Comparison of ENCODE assay signal across 25 cellular contexts in genomic region chr6:18166314-18167007, GRCh38. TPM values are rescaled to one million over a fixed set of nuclear protein-coding genes. Genes with fewer than 3 reads are reported as not detected.
DNase-seq lines count a peak whose midpoint lies in the region; ATAC-seq and TF ChIP-seq lines count a peak whose summit lies in the region.
"Had no signal": no experiment of that assay in that cellular context is flagged by ENCODE, and none has a peak within 500 bp of the region (broad histone marks: within the 10 kb centered on the region; RNA-seq: fewer than 3 reads in every experiment).

No MANE protein-coding gene starts in this region.

- DNase-seq in MCF 10A (ENCODE audit: unreplicated experiment) (peak; percentile 40), mammary epithelial cell (no peak), adipocyte (ENCODE audit: low read depth) (peak; percentile 73), iris pigment epithelial cell (ENCODE audit: low read depth) (peak; percentile 58), NCI-H1436 treated with DMSO at 0.1 percent for 48 hours (lab: John Stamatoyannopoulos, UW) (no peak), hippocampal formation (lab: John Stamatoyannopoulos, UW) (no peak), putamen (ENCODE audit: low spot score) (no peak)
- DNase-seq: activated CD4-positive, alpha-beta memory T cell treated with anti-CD3 and anti-CD28 coated beads for 36 hours; activated naive CD4-positive, alpha-beta T cell; activated T-cell treated with anti-CD3 and anti-CD28 coated beads, Interleukin-2, amount 50 U/mL, for 1 hour; caudate nucleus; NCI-H1694 treated with DMSO at 0.1 percent for 48 hours; stimulated activated CD4-positive, alpha-beta T cell treated with anti-CD3 and anti-CD28 coated beads, Interleukin-2, amount 100 ng/mL, for 48 hours; stimulated activated naive CD8-positive, alpha-beta T cell treated with anti-CD3 and anti-CD28 coated beads, Interleukin-15, amount 100 ng/mL, for 72 hours; T-helper 2 cell; trophoblast cell had no signal

- no peak overlapping the region for H3K4me2 ChIP-seq in mammary epithelial cell (ENCODE audit: insufficient read depth, low read depth, low read length)
- H3K4me2 ChIP-seq: BLaER1 treated with 17β-estradiol and CSF1 and Interleukin-3, amounts not matched to agents 10 nM and 100 nM had no signal

- H3K9me3 Mint-ChIP-seq in MCF 10A (ENCODE audit: unreplicated experiment): no peaks in the 10 kb centered on the region
- H3K9me3 Mint-ChIP-seq: neural crest cell had no signal

- H3K4me1 ChIP-seq in mammary epithelial cell (ENCODE audit: insufficient read depth, low read length) (no peaks in the 10 kb centered on the region), adipocyte (ENCODE audit: control insufficient read depth, insufficient read depth, low read length) (peaks cover 13% of the 10 kb centered on the region)

- dilution Hi-C loops in mammary epithelial cell (cut with HindIII; ENCODE audit: low sequenced_read_pairs): no loop called here

- H3K4me1 Mint-ChIP-seq in MCF 10A (ENCODE audit: insufficient read depth, unreplicated experiment): peaks cover 5% of the 10 kb centered on the region
- H3K4me1 Mint-ChIP-seq: neural crest cell; stimulated activated naive CD8-positive, alpha-beta T cell treated with anti-CD3 and anti-CD28 coated beads, Interleukin-15, amount 100 ng/mL, for 72 hours; WTC11 had no signal

- H3K79me2 ChIP-seq in mammary epithelial cell (ENCODE audit: insufficient read depth, low read length): no peaks in the 10 kb centered on the region

- peaks cover 3% of the 10 kb centered on the region for H3K9me3 ChIP-seq in mammary epithelial cell (replicated peaks; ENCODE audit: insufficient read depth, low read length)
- no peaks in the 10 kb centered on the region for H3K9me3 ChIP-seq in adipocyte (ENCODE audit: control insufficient read depth, low read length)

- intact Hi-C loops in MCF 10A (cut with micrococcal nuclease) (no loop called here), mammary epithelial cell (cut with micrococcal nuclease) (no loop called here)

- in situ Hi-C loops in mammary epithelial cell (cut with MboI; ENCODE audit: low sequenced_read_pairs in 2 of 2): no loop called here

- no peak overlapping the region for H3K27ac Mint-ChIP-seq in MCF 10A (ENCODE audit: low read depth, unreplicated experiment)
- H3K27ac Mint-ChIP-seq: activated CD4-positive, alpha-beta memory T cell treated with anti-CD3 and anti-CD28 coated beads for 36 hours; progenitor cell of endocrine pancreas; stimulated activated naive CD8-positive, alpha-beta T cell treated with anti-CD3 and anti-CD28 coated beads, Interleukin-15, amount 100 ng/mL, for 72 hours; WTC11 had no signal

- ATAC-seq in GM18873 (IDR thresholded peaks at IDR 0.05; ENCODE audit: low FRiP score, unreplicated experiment): no peak
- ATAC-seq: esophagus mucosa; HepG2; Panc1; stimulated activated naive CD8-positive, alpha-beta T cell treated with anti-CD3 and anti-CD28 coated beads, Interleukin-15, amount 100 ng/mL, for 72 hours; WTC11 had no signal

- peaks cover 62% of the 10 kb centered on the region for H3K36me3 Mint-ChIP-seq in MCF 10A (ENCODE audit: insufficient read depth, unreplicated experiment)

- POLR2A ChIA-PET in MCF 10A (lab: Yijun Ruan, JAX): interaction anchor here (1.1 to 1.9 kb wide), 2 partner anchors 10 to 20 kb away, joined by 3 to 10 read pairs; no protein-coding TSS in a partner anchor

- no peak overlapping the region for H3K4me3 Mint-ChIP-seq in MCF 10A (ENCODE audit: unreplicated experiment)
- H3K4me3 Mint-ChIP-seq: activated CD4-positive, alpha-beta memory T cell treated with anti-CD3 and anti-CD28 coated beads for 36 hours; neural crest cell; stimulated activated naive CD8-positive, alpha-beta T cell treated with anti-CD3 and anti-CD28 coated beads, Interleukin-15, amount 100 ng/mL, for 72 hours; WTC11 had no signal

- no peak overlapping the region for H3K27ac ChIP-seq in mammary epithelial cell (ENCODE audit: insufficient read depth, low read depth, low read length)
- H3K27ac ChIP-seq: 22Rv1; BLaER1 treated with 17β-estradiol and CSF1 and Interleukin-3, amounts not matched to agents 10 nM and 100 nM had no signal

- no peak overlapping the region for H2AFZ ChIP-seq in mammary epithelial cell (ENCODE audit: low read depth, low read length)

- H3K36me3 ChIP-seq in mammary epithelial cell (ENCODE audit: insufficient read depth, low read length) (peaks cover 13% of the 10 kb centered on the region), adipocyte (ENCODE audit: control insufficient read depth, insufficient read depth, low read length, severe bottlenecking) (peaks cover 24% of the 10 kb centered on the region)

- H3K4me3 ChIP-seq in mammary epithelial cell (replicated peaks in 1 of 3; ENCODE audit: insufficient read depth in 1 of 3, low read depth in 2 of 3, low read length in 3 of 3) (no peak overlapping the region), adipocyte (ENCODE audit: low read length) (no peak overlapping the region)
- H3K4me3 ChIP-seq: BLaER1 treated with 17β-estradiol and CSF1 and Interleukin-3, amounts not matched to agents 10 nM and 100 nM had no signal

- BruUV-seq in MCF 10A (replicated peaks; lab: Mats Ljungman, UMichigan): no TSS peak
- no TSS peak for BruUV-seq in mammary epithelial cell (replicated peaks; lab: Mats Ljungman, UMichigan)

- CTCF ChIA-PET in MCF 10A (lab: Yijun Ruan, JAX): interaction anchor here (0.7 kb wide), 1 partner anchor 37 kb away, joined by 3 read pairs; no protein-coding TSS in a partner anchor
- CTCF ChIA-PET in mammary epithelial cell (lab: Charles Lee; ENCODE audit: low non-redundant PET): interaction anchor here (0.6 kb wide), 1 partner anchor 362 kb away, joined by 25 read pairs; no protein-coding TSS in a partner anchor

- H3K27me3 ChIP-seq in mammary epithelial cell (ENCODE audit: insufficient read depth, low read length) (no peaks in the 10 kb centered on the region), adipocyte (replicated peaks; ENCODE audit: control insufficient read depth, insufficient read depth, low read length) (no peaks in the 10 kb centered on the region)
- H3K27me3 ChIP-seq: BLaER1 treated with 17β-estradiol and CSF1 and Interleukin-3, amounts not matched to agents 10 nM and 100 nM had no signal

- no peak for TF ChIP-seq CTCF in MCF 10A (IDR thresholded peaks at IDR 0.05; ENCODE audit: unreplicated experiment)
- TF ChIP-seq CTCF in mammary epithelial cell (conservative IDR thresholded peaks at IDR 0.05 in 1 of 2, IDR thresholded peaks at IDR 0.05 in 1 of 2; ENCODE audit: extremely low read depth in 1 of 2, insufficient read depth in 1 of 2, low read depth in 1 of 2, low read length in 2 of 2): no peak

- no peaks in the 10 kb centered on the region for H4K20me1 ChIP-seq in mammary epithelial cell (ENCODE audit: insufficient read depth, low read length)
- H4K20me1 ChIP-seq: BLaER1 treated with 17β-estradiol and CSF1 and Interleukin-3, amounts not matched to agents 10 nM and 100 nM had no signal

- H3K9ac ChIP-seq in mammary epithelial cell (ENCODE audit: insufficient read depth, low read length): no peak overlapping the region
- no peak overlapping the region for H3K9ac ChIP-seq in adipocyte (ENCODE audit: low read length)
- H3K9ac ChIP-seq: BLaER1 treated with 17β-estradiol and CSF1 and Interleukin-3, amounts not matched to agents 10 nM and 100 nM had no signal

- H3K27me3 Mint-ChIP-seq in MCF 10A (ENCODE audit: insufficient read depth, unreplicated experiment): no peaks in the 10 kb centered on the region
- H3K27me3 Mint-ChIP-seq: activated CD4-positive, alpha-beta memory T cell treated with anti-CD3 and anti-CD28 coated beads for 36 hours; progenitor cell of endocrine pancreas; stimulated activated naive CD8-positive, alpha-beta T cell treated with anti-CD3 and anti-CD28 coated beads, Interleukin-15, amount 100 ng/mL, for 72 hours had no signal

- 85% methylated on average over 2 of the region's 2 CpGs for WGBS in mammary epithelial cell (ENCODE audit: low coverage, missing lambda C conversion rate)

RNA-seq across cellular contexts. Expression of gene KDM1B, which starts 11.2 kb away (rescaled TPM):
- total RNA-seq in MCF 10A (2022) (21.2 and 22.3 TPM in 2 replicates), mammary epithelial cell (10 to 100 TPM; 19.5 to 25.1 TPM)
- polyA plus RNA-seq in mammary epithelial cell: 14.3 TPM
- 22.9 TPM for polyA minus RNA-seq in mammary epithelial cell

RNA-seq across cellular contexts. Expression of gene TPMT, which starts 11.6 kb away (rescaled TPM):
- 8.7 and 11.1 TPM in 2 replicates for total RNA-seq in MCF 10A (2022)
- total RNA-seq in mammary epithelial cell: 10 to 100 TPM in 1 of 2 donors, 1 to 10 TPM in 1; 7.7 to 15.3 TPM
- 11.4 TPM for polyA plus RNA-seq in mammary epithelial cell
- polyA minus RNA-seq in mammary epithelial cell: 5.2 TPM

RNA-seq across cellular contexts. Expression of gene NHLRC1, which starts 44.0 kb away (rescaled TPM):
- total RNA-seq in MCF 10A (2022): not detected in 2 replicates
- total RNA-seq in mammary epithelial cell: 1 to 10 TPM; 2.1 to 3.3 TPM
- polyA plus RNA-seq in mammary epithelial cell: 1.4 TPM
- polyA minus RNA-seq in mammary epithelial cell: 0.21 TPM

Comparison
In these comparisons a context has a peak if more than half of its experiments do, and no peak if none do; other contexts are left out.
1. DNase-seq: peak in MCF 10A (single experiment), adipocyte (single experiment) and iris pigment epithelial cell (single experiment); none in mammary epithelial cell (single experiment), NCI-H1436 treated with DMSO at 0.1 percent for 48 hours (single experiment), hippocampal formation (0 of 2) and putamen (single experiment).